In the genomic region with DNA sequence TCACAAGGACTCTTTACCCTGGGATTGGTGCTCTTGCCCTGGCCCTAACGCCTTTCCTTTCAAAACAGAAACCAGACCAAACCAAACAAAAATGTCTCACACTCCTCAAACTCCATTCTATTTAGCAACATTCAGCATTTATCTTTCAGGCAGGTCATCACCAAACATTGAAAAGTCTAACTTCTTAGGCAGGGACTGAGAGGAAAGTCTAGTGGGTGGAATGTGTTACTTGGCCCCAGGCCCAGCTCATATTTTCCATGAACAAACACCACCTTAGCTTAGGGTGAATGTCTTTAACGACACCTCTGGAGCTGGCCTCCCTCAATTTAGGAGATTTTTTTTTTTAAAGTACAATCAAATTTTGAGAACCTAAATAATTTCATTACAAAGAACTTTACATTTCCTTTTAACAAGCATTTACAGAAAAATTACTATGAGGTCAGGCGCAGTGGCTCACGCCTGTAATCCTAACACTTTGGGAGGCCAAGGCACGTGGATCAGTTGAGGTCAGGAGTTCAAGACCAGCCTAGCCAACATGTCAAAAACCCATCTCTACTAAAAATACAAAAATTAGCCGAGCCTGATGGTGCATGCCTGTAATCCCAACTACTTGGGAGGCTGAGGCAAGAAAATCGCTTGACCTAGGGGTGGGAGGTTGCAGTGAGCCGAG, we compare ENCODE assay signal across 10 cellular contexts. TPM values are rescaled to one million over a fixed set of nuclear protein-coding genes. Genes with fewer than 3 reads are reported as not detected.
DNase-seq lines count a peak whose midpoint lies in the region; ATAC-seq and TF ChIP-seq lines count a peak whose summit lies in the region.
"Had no signal": no experiment of that assay in that cellular context is flagged by ENCODE, and none has a peak within 500 bp of the region (broad histone marks: within the 10 kb centered on the region; RNA-seq: fewer than 3 reads in every experiment).

No MANE protein-coding gene starts in this region.

- peak overlapping the region; percentile 11 for H3K4me3 ChIP-seq in thoracic aorta
- H3K4me3 ChIP-seq: neural progenitor cell had no signal

- H3K4me1 ChIP-seq in thoracic aorta (ENCODE audit: control insufficient read depth in 1 of 2, low read depth in 2 of 2), result peaks cover 10 to 15% of the 10 kb centered on the region in 2 donors
- H3K4me1 ChIP-seq: neural progenitor cell had no signal

- ATAC-seq in activated naive CD4-positive, alpha-beta T cell treated with anti-CD3 and anti-CD28 coated beads, Interleukin-2, amount 50 U/mL, for 72 hours, result peak; percentile 92 to 95
- peak; percentile 95 for ATAC-seq in left colon
- no peak for ATAC-seq in thoracic aorta (ENCODE audit: insufficient number of reproducible peaks, low FRiP score, low read depth)
- no peak for ATAC-seq in GM19035 (IDR thresholded peaks at IDR 0.05; ENCODE audit: unreplicated experiment)
- no peak for ATAC-seq in GM19324 (IDR thresholded peaks at IDR 0.05; ENCODE audit: low FRiP score, unreplicated experiment)
- no peak for ATAC-seq in WTC11

- peak overlapping the region in 1 of 2 donors; percentile 69 for H3K27ac Mint-ChIP-seq in activated naive CD4-positive, alpha-beta T cell treated with anti-CD3 and anti-CD28 coated beads, Interleukin-2, amount 50 U/mL, for 72 hours
- no peak overlapping the region for H3K27ac Mint-ChIP-seq in WTC11
- H3K27ac Mint-ChIP-seq: neural progenitor cell had no signal

- POLR2A ChIA-PET in WTC11 (lab: Charles Lee), result no interaction called here

- TF ChIP-seq CTCF in thoracic aorta (IDR thresholded peaks at IDR 0.05) (no peak), WTC11 (IDR thresholded peaks at IDR 0.05) (no peak)

- no peaks in the 10 kb centered on the region for H3K9me3 Mint-ChIP-seq in activated naive CD4-positive, alpha-beta T cell treated with anti-CD3 and anti-CD28 coated beads, Interleukin-2, amount 50 U/mL, for 72 hours
- H3K9me3 Mint-ChIP-seq in WTC11, result no peaks in the 10 kb centered on the region
- H3K9me3 Mint-ChIP-seq: neural progenitor cell had no signal

- CTCF ChIA-PET in WTC11 (lab: Charles Lee), result interaction anchor here (1.3 kb wide), 1 partner anchor 10 kb away, joined by 3 read pairs; no protein-coding TSS in a partner anchor

- peak overlapping the region in 1 of 2 donors; percentile 11 for H3K27ac ChIP-seq in thoracic aorta
- H3K27ac ChIP-seq: neural progenitor cell had no signal

- H3K4me1 Mint-ChIP-seq in WTC11, result no peaks in the 10 kb centered on the region
- H3K4me1 Mint-ChIP-seq: neural progenitor cell had no signal

- intact Hi-C loops in left colon (cut with DNase I, micrococcal nuclease), result no loop called here

- no peaks in the 10 kb centered on the region for H3K36me3 ChIP-seq in thoracic aorta
- H3K36me3 ChIP-seq: neural progenitor cell had no signal

- no peaks in the 10 kb centered on the region for H3K27me3 Mint-ChIP-seq in WTC11 (ENCODE audit: low read depth)

- H3K9me3 ChIP-seq in thoracic aorta, result no peaks in the 10 kb centered on the region

- H3K27me3 ChIP-seq in thoracic aorta (replicated peaks; ENCODE audit: insufficient read depth), result no peaks in the 10 kb centered on the region
- H3K27me3 ChIP-seq: neural progenitor cell had no signal

- peak; percentile 30 for DNase-seq in activated naive CD4-positive, alpha-beta T cell treated with Interleukin-2 at 50 U/mL for 16 hours
- DNase-seq in activated naive CD4-positive, alpha-beta T cell (lab: John Stamatoyannopoulos, UW), result no peak
- peak in 1 of 2 donors; percentile 24 for DNase-seq in activated naive CD4-positive, alpha-beta T cell treated with anti-CD3 and anti-CD28 coated beads, Interleukin-2, amount 50 U/mL, for 72 hours (ENCODE audit: low spot score in 2 of 2)
- DNase-seq in left colon, result peak; percentile 46 to 64
- DNase-seq in thoracic aorta (ENCODE audit: low spot score), result no peak
- DNase-seq in WTC11 (ENCODE audit: low spot score), result no peak
- DNase-seq: GDM1 had no signal

- no peak overlapping the region for H3K4me3 Mint-ChIP-seq in WTC11
- H3K4me3 Mint-ChIP-seq: neural progenitor cell had no signal

- H3K36me3 Mint-ChIP-seq in activated naive CD4-positive, alpha-beta T cell treated with anti-CD3 and anti-CD28 coated beads, Interleukin-2, amount 50 U/mL, for 72 hours, result no peaks in the 10 kb centered on the region
- no peaks in the 10 kb centered on the region for H3K36me3 Mint-ChIP-seq in WTC11
- H3K36me3 Mint-ChIP-seq: neural progenitor cell had no signal

TF ChIP-seq in WTC11, 78 proteins besides CTCF, POLR2A, EP300 and RAD21:
- TF ChIP-seq TEAD4 (CRISPR knock-in tag; IDR thresholded peaks at IDR 0.05) (no peak), TP53 (CRISPR knock-in tag; IDR thresholded peaks at IDR 0.05) (no peak), NFE2L1 (CRISPR knock-in tag; IDR thresholded peaks at IDR 0.05) (no peak), SMAD3 (CRISPR knock-in tag; IDR thresholded peaks at IDR 0.05; ENCODE audit: borderline replicate concordance) (no peak), ZNF512 (CRISPR knock-in tag; IDR thresholded peaks at IDR 0.05; ENCODE audit: borderline replicate concordance) (no peak), JUN (CRISPR knock-in tag; IDR thresholded peaks at IDR 0.05) (no peak), ZNF396 (CRISPR knock-in tag; IDR thresholded peaks at IDR 0.05; ENCODE audit: borderline replicate concordance) (no peak), ZNF416 (CRISPR knock-in tag; IDR thresholded peaks at IDR 0.05) (no peak), ZNF121 (CRISPR knock-in tag; IDR thresholded peaks at IDR 0.05) (no peak), EMX1 (CRISPR knock-in tag; IDR thresholded peaks at IDR 0.05) (no peak)
- TF ChIP-seq, protein P1, sequence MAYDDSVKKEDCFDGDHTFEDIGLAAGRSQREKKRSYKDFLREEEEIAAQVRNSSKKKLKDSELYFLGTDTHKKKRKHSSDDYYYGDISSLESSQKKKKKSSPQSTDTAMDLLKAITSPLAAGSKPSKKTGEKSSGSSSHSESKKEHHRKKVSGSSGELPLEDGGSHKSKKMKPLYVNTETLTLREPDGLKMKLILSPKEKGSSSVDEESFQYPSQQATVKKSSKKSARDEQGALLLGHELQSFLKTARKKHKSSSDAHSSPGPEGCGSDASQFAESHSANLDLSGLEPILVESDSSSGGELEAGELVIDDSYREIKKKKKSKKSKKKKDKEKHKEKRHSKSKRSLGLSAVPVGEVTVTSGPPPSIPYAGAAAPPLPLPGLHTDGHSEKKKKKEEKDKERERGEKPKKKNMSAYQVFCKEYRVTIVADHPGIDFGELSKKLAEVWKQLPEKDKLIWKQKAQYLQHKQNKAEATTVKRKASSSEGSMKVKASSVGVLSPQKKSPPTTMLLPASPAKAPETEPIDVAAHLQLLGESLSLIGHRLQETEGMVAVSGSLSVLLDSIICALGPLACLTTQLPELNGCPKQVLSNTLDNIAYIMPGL (CRISPR knock-in tag; IDR thresholded peaks at IDR 0.05), result no peak
- TF ChIP-seq, protein P2, sequence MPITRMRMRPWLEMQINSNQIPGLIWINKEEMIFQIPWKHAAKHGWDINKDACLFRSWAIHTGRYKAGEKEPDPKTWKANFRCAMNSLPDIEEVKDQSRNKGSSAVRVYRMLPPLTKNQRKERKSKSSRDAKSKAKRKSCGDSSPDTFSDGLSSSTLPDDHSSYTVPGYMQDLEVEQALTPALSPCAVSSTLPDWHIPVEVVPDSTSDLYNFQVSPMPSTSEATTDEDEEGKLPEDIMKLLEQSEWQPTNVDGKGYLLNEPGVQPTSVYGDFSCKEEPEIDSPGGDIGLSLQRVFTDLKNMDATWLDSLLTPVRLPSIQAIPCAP (CRISPR knock-in tag; IDR thresholded peaks at IDR 0.05), result no peak

RNA-seq across cellular contexts. Expression of gene N4BP2, which starts 10.2 kb away (rescaled TPM):
- total RNA-seq in activated naive CD4-positive, alpha-beta T cell treated with anti-CD3 and anti-CD28 coated beads, Interleukin-2, amount 50 U/mL, for 72 hours, result 10 to 100 TPM; 16.1 to 18.6 TPM
- total RNA-seq in left colon (1 to 10 TPM; 8.5 to 9.3 TPM), thoracic aorta (10 to 100 TPM in 1 of 2 donors, 1 to 10 TPM in 1; 5.4 to 10.9 TPM), WTC11 (2021) (28.5 to 31.7 TPM (median 28.9 TPM) in 3 replicates)

Comparison
In these comparisons a context has a peak if more than half of its experiments do, and no peak if none do; other contexts are left out.
1. DNase-seq: peak in activated naive CD4-positive, alpha-beta T cell treated with Interleukin-2 at 50 U/mL for 16 hours (single experiment) and left colon (2 of 2); none in activated naive CD4-positive, alpha-beta T cell (0 of 4), thoracic aorta (single experiment) and WTC11 (single experiment).
2. ATAC-seq: peak in activated naive CD4-positive, alpha-beta T cell treated with anti-CD3 and anti-CD28 coated beads, Interleukin-2, amount 50 U/mL, for 72 hours (2 of 2) and left colon (single experiment); none in thoracic aorta (single experiment), GM19035 (single experiment), GM19324 (single experiment) and WTC11 (single experiment).